22 cellular contexts compared by ENCODE assay signal in genomic region chr18:9924371-9924943, GRCh38. TPM values are rescaled to one million over a fixed set of nuclear protein-coding genes. Genes with fewer than 3 reads are reported as not detected.
DNase-seq lines count a peak whose midpoint lies in the region; ATAC-seq and TF ChIP-seq lines count a peak whose summit lies in the region.
"Had no signal": no experiment of that assay in that cellular context is flagged by ENCODE, and none has a peak within 500 bp of the region (broad histone marks: within the 10 kb centered on the region; RNA-seq: fewer than 3 reads in every experiment).

No MANE protein-coding gene starts in this region.

- no peaks in the 10 kb centered on the region for H3K27me3 Mint-ChIP-seq in natural killer cell (ENCODE audit: low read depth in 2 of 2)
- H3K27me3 Mint-ChIP-seq in natural killer cell treated with Interleukin-12 subunit alpha and Interleukin-12 subunit beta and Interleukin-15 and Interleukin-18, amount 100 ng/mL, for 72 hours: no peaks in the 10 kb centered on the region
- H3K27me3 Mint-ChIP-seq in T-helper 17 cell: no peaks in the 10 kb centered on the region
- no peaks in the 10 kb centered on the region for H3K27me3 Mint-ChIP-seq in H9 (ENCODE audit: low read depth)
- H3K27me3 Mint-ChIP-seq: activated CD4-positive, alpha-beta memory T cell treated with anti-CD3 and anti-CD28 coated beads for 36 hours; stimulated activated naive B cell treated with anti-CD40 and anti-IgM and Interleukin-4, amounts not matched to agents 10 μg/mL and 1 μg/mL and 100 μg/mL, for 72 hours had no signal

- no peak overlapping the region for H2AK5ac ChIP-seq in H9 (ENCODE audit: insufficient read length, low read length)

- H4K8ac ChIP-seq in H9 (replicated peaks; ENCODE audit: insufficient read length, low read depth, low read length): no peak overlapping the region

- no CpG with 5 or more reads among the region's 4 CpGs for WGBS in H9 (ENCODE audit: extremely low coverage, insufficient read length, low lambda C conversion rate)
- 27 to 45% methylated on average over 4 of the region's 4 CpGs for WGBS in upper lobe of left lung, 2 donors

- POLR2A ChIA-PET in OCI-LY7 (lab: Charles Lee): interaction anchor here (0.6 to 1.9 kb wide), 4 partner anchors 9 to 374 kb away, joined by 3 to 7 read pairs (median 3); partner anchors contain the start of gene VAPA

- no peak for TF ChIP-seq POLR2A in upper lobe of left lung (IDR thresholded peaks at IDR 0.05)

- H2BK12ac ChIP-seq in H9 (ENCODE audit: insufficient read length, low read depth, low read length): no peak overlapping the region

- H3K56ac ChIP-seq in H9 (ENCODE audit: insufficient read length, low read depth, low read length): no peak overlapping the region

- intact Hi-C loops in natural killer cell (cut with micrococcal nuclease) (no loop called here), OCI-LY7 (cut with micrococcal nuclease; ENCODE audit: unreplicated experiment) (no loop called here), lower lobe of right lung (cut with DNase I) (no loop called here)

- H4K5ac ChIP-seq in H9 (ENCODE audit: insufficient read length, low read depth, low read length): no peak overlapping the region

- no peak overlapping the region for H3T11ph ChIP-seq in H9 (ENCODE audit: low read length)

- H3K4me1 Mint-ChIP-seq in natural killer cell (peaks cover 51 to 60% of the 10 kb centered on the region in 2 donors), T-helper 17 cell (peaks cover 33% of the 10 kb centered on the region), H9 (peaks cover 36 to 46% of the 10 kb centered on the region in 2 experiments)
- H3K4me1 Mint-ChIP-seq in natural killer cell treated with Interleukin-12 subunit alpha and Interleukin-12 subunit beta and Interleukin-15 and Interleukin-18, amount 100 ng/mL, for 72 hours (ENCODE audit: low read depth in 2 of 2): peaks cover 26 to 43% of the 10 kb centered on the region in 2 donors

- H3K36me3 Mint-ChIP-seq in natural killer cell (no peaks in the 10 kb centered on the region), T-helper 17 cell (ENCODE audit: low read depth) (no peaks in the 10 kb centered on the region), H9 (ENCODE audit: insufficient read depth in 1 of 3, low read depth in 3 of 3) (no peaks in the 10 kb centered on the region)
- H3K36me3 Mint-ChIP-seq in natural killer cell treated with Interleukin-12 subunit alpha and Interleukin-12 subunit beta and Interleukin-15 and Interleukin-18, amount 100 ng/mL, for 72 hours: no peaks in the 10 kb centered on the region
- H3K36me3 Mint-ChIP-seq: activated CD4-positive, alpha-beta memory T cell treated with anti-CD3 and anti-CD28 coated beads for 36 hours had no signal

- no peaks in the 10 kb centered on the region for H3K9me3 ChIP-seq in T-helper 17 cell (ENCODE audit: control insufficient read depth, low read length, poor library complexity, severe bottlenecking)
- H3K9me3 ChIP-seq in muscle layer of duodenum (ENCODE audit: control insufficient read depth in 1 of 2, low read length in 2 of 2): no peaks in the 10 kb centered on the region
- no peaks in the 10 kb centered on the region for H3K9me3 ChIP-seq in OCI-LY7 (ENCODE audit: low read length)
- H3K9me3 ChIP-seq in lower lobe of right lung: no peaks in the 10 kb centered on the region
- H3K9me3 ChIP-seq in H9 (ENCODE audit: control insufficient read depth, low read depth, low read length): no peaks in the 10 kb centered on the region
- no peaks in the 10 kb centered on the region for H3K9me3 ChIP-seq in upper lobe of left lung

- H3K27me3 ChIP-seq in muscle layer of duodenum (ENCODE audit: low read depth, low read length): no peaks in the 10 kb centered on the region
- H3K27me3 ChIP-seq in lower lobe of right lung (ENCODE audit: low read depth): no peaks in the 10 kb centered on the region
- H3K27me3 ChIP-seq in H9 (ENCODE audit: insufficient read depth, low read length): no peaks in the 10 kb centered on the region
- no peaks in the 10 kb centered on the region for H3K27me3 ChIP-seq in upper lobe of left lung
- H3K27me3 ChIP-seq: hepatocyte, neural progenitor cell had no signal

- H3K4me3 Mint-ChIP-seq in natural killer cell: peak overlapping the region; percentile 32
- H3K4me3 Mint-ChIP-seq in natural killer cell treated with Interleukin-12 subunit alpha and Interleukin-12 subunit beta and Interleukin-15 and Interleukin-18, amount 100 ng/mL, for 72 hours: no peak overlapping the region
- peak overlapping the region; percentile 47 for H3K4me3 Mint-ChIP-seq in T-helper 17 cell
- no peak overlapping the region for H3K4me3 Mint-ChIP-seq in H9
- H3K4me3 Mint-ChIP-seq: activated CD4-positive, alpha-beta memory T cell treated with anti-CD3 and anti-CD28 coated beads for 36 hours; endodermal cell; neural progenitor cell; stimulated activated naive B cell treated with anti-CD40 and anti-IgM and Interleukin-4, amounts not matched to agents 10 μg/mL and 1 μg/mL and 100 μg/mL, for 72 hours had no signal

- no peaks in the 10 kb centered on the region for H3K9me3 Mint-ChIP-seq in natural killer cell
- no peaks in the 10 kb centered on the region for H3K9me3 Mint-ChIP-seq in natural killer cell treated with Interleukin-12 subunit alpha and Interleukin-12 subunit beta and Interleukin-15 and Interleukin-18, amount 100 ng/mL, for 72 hours
- H3K9me3 Mint-ChIP-seq in H9: no peaks in the 10 kb centered on the region
- H3K9me3 Mint-ChIP-seq: activated CD4-positive, alpha-beta memory T cell treated with anti-CD3 and anti-CD28 coated beads for 36 hours; endodermal cell; neural progenitor cell; stimulated activated naive B cell treated with anti-CD40 and anti-IgM and Interleukin-4, amounts not matched to agents 10 μg/mL and 1 μg/mL and 100 μg/mL, for 72 hours had no signal

- peak overlapping the region; percentile 40 for H3K27ac ChIP-seq in muscle layer of duodenum (ENCODE audit: low read length)
- no peak overlapping the region for H3K27ac ChIP-seq in OCI-LY7 (ENCODE audit: low read depth, low read length, poor library complexity, severe bottlenecking)
- no peak overlapping the region for H3K27ac ChIP-seq in lower lobe of right lung
- H3K27ac ChIP-seq in H9 (ENCODE audit: insufficient read length, low read depth, low read length): no peak overlapping the region
- peak overlapping the region in 1 of 4 donors; percentile 19 for H3K27ac ChIP-seq in upper lobe of left lung
- H3K27ac ChIP-seq: hepatocyte, neural progenitor cell, WERI-Rb-1 had no signal

- H3K27ac Mint-ChIP-seq in natural killer cell (peak overlapping the region; percentile 37 to 70), T-helper 17 cell (peak overlapping the region; percentile 32), H9 (no peak overlapping the region; a peak in 1 of 7 replicates)
- no peak overlapping the region for H3K27ac Mint-ChIP-seq in natural killer cell treated with Interleukin-12 subunit alpha and Interleukin-12 subunit beta and Interleukin-15 and Interleukin-18, amount 100 ng/mL, for 72 hours
- H3K27ac Mint-ChIP-seq: activated CD4-positive, alpha-beta memory T cell treated with anti-CD3 and anti-CD28 coated beads for 36 hours; endodermal cell; neural progenitor cell; stimulated activated naive B cell treated with anti-CD40 and anti-IgM and Interleukin-4, amounts not matched to agents 10 μg/mL and 1 μg/mL and 100 μg/mL, for 72 hours had no signal

- H3K4me1 ChIP-seq in muscle layer of duodenum (ENCODE audit: control insufficient read depth in 1 of 2, insufficient read depth in 2 of 2, low read length in 2 of 2) (peaks cover 19 to 88% of the 10 kb centered on the region in 2 donors), OCI-LY7 (ENCODE audit: insufficient read depth, low read length, poor library complexity, severe bottlenecking) (peaks cover 77% of the 10 kb centered on the region), lower lobe of right lung (peaks cover 97% of the 10 kb centered on the region), H9 (ENCODE audit: insufficient read depth, low read length) (peaks cover 3% of the 10 kb centered on the region; the same call in 1 of the 2 replicates), upper lobe of left lung (peaks cover 80 to 97% (median 83%) of the 10 kb centered on the region in 4 donors)

- no peak overlapping the region for H4K91ac ChIP-seq in H9 (ENCODE audit: insufficient read length, low read depth, low read length)

- no peak overlapping the region for H2BK5ac ChIP-seq in H9 (ENCODE audit: insufficient read length, low read length)

- H4K20me1 ChIP-seq in OCI-LY7 (ENCODE audit: insufficient read depth, low read length) (peaks cover 85% of the 10 kb centered on the region), H9 (ENCODE audit: control insufficient read depth, insufficient read depth, insufficient read length) (no peaks in the 10 kb centered on the region)

- no peak overlapping the region for H3K23ac ChIP-seq in H9 (ENCODE audit: insufficient read length, low read depth, low read length)

- H3K9ac ChIP-seq in H9 (ENCODE audit: extremely low read depth, insufficient read length, low read length): no peak overlapping the region
- H3K9ac ChIP-seq: neural progenitor cell had no signal

- no peak overlapping the region for H2BK20ac ChIP-seq in H9 (ENCODE audit: low read depth, low read length, poor library complexity, severe bottlenecking)

- no peak overlapping the region for H3K4me2 ChIP-seq in OCI-LY7 (ENCODE audit: low read length)
- no peak overlapping the region for H3K4me2 ChIP-seq in H9 (ENCODE audit: insufficient read depth, insufficient read length, low read length)
- H3K4me2 ChIP-seq: hepatocyte, neural progenitor cell had no signal

- H3K36me3 ChIP-seq in muscle layer of duodenum (ENCODE audit: control insufficient read depth in 1 of 2, insufficient read depth in 2 of 2, low read length in 2 of 2) (no peaks in the 10 kb centered on the region), OCI-LY7 (ENCODE audit: insufficient read depth, low read length) (peaks cover 3% of the 10 kb centered on the region; the same call in 1 of the 2 replicates), lower lobe of right lung (no peaks in the 10 kb centered on the region), upper lobe of left lung (no peaks in the 10 kb centered on the region)
- H3K36me3 ChIP-seq: neural progenitor cell, WERI-Rb-1 had no signal

- no peak overlapping the region for H3K18ac ChIP-seq in H9 (ENCODE audit: insufficient read length, low read depth, low read length)

- no peaks in the 10 kb centered on the region for H3K9me2 ChIP-seq in OCI-LY7 (ENCODE audit: insufficient read depth, low read length)

- H3K4ac ChIP-seq in H9 (ENCODE audit: low read depth, low read length): no peak overlapping the region

- no peak overlapping the region for H2BK120ac ChIP-seq in H9 (ENCODE audit: low read depth, low read length, poor library complexity, severe bottlenecking)

- peaks cover 100% of the 10 kb centered on the region for H3K79me2 ChIP-seq in OCI-LY7 (ENCODE audit: insufficient read depth, low read depth, low read length)
- peaks cover 47% of the 10 kb centered on the region for H3K79me2 ChIP-seq in H9 (ENCODE audit: insufficient read depth, low read length)

- no peak for ATAC-seq in natural killer cell
- no peak for ATAC-seq in natural killer cell treated with Interleukin-12 subunit alpha and Interleukin-12 subunit beta and Interleukin-15 and Interleukin-18, amount 100 ng/mL, for 72 hours
- peak; percentile 12 for ATAC-seq in T-helper 17 cell
- ATAC-seq in lower lobe of right lung: no peak
- no peak for ATAC-seq in upper lobe of left lung (ENCODE audit: low FRiP score in 2 of 2)
- ATAC-seq: stimulated activated naive B cell treated with anti-CD40 and anti-IgM and Interleukin-4, amounts not matched to agents 10 μg/mL and 1 μg/mL and 100 μg/mL, for 72 hours had no signal

- no peak overlapping the region for H3K14ac ChIP-seq in H9 (ENCODE audit: insufficient read depth, low read length)

- H3K4me3 ChIP-seq in muscle layer of duodenum (ENCODE audit: low read depth in 1 of 2, low read length in 2 of 2): peak overlapping the region in 1 of 2 donors; percentile 18
- no peak overlapping the region for H3K4me3 ChIP-seq in OCI-LY7 (ENCODE audit: low read depth, low read length, poor library complexity, severe bottlenecking)
- H3K4me3 ChIP-seq in lower lobe of right lung: no peak overlapping the region
- H3K4me3 ChIP-seq in upper lobe of left lung: no peak overlapping the region
- H3K4me3 ChIP-seq: hepatocyte, neural progenitor cell had no signal

- H3K23me2 ChIP-seq in H9 (ENCODE audit: insufficient read length, low read depth, low read length, poor library complexity, severe bottlenecking): no peaks in the 10 kb centered on the region

- TF ChIP-seq EP300 in upper lobe of left lung (IDR thresholded peaks at IDR 0.05): no peak

- no peak for DNase-seq in natural killer cell
- DNase-seq in natural killer cell treated with Interleukin-12 subunit alpha and Interleukin-12 subunit beta and Interleukin-15 and Interleukin-18, amount 100 ng/mL, for 72 hours (ENCODE audit: low spot score): no peak
- no peak for DNase-seq in T-helper 17 cell
- DNase-seq in OCI-LY7 (ENCODE audit: low spot score): no peak
- no peak for DNase-seq in lower lobe of right lung
- no peak for DNase-seq in H9
- no peak for DNase-seq in upper lobe of left lung
- DNase-seq: activated CD4-positive, alpha-beta memory T cell treated with anti-CD3 and anti-CD28 coated beads for 36 hours; cerebellar nuclear complex; endodermal cell; KBM-7; NCI-H2029 treated with DMSO at 0.1 percent for 48 hours; NCI-H510A treated with DMSO at 0.1 percent for 48 hours; Right ventricle myocardium superior; stimulated activated CD4-positive, alpha-beta T cell treated with anti-CD3 and anti-CD28 coated beads, Interleukin-15, amount 100 ng/mL, for 24 hours; stimulated activated naive B cell treated with anti-CD40 and anti-IgM and Interleukin-4, amounts not matched to agents 10 μg/mL and 1 μg/mL and 100 μg/mL, for 72 hours; T-helper 2 cell; WERI-Rb-1 had no signal

- CTCF ChIA-PET in OCI-LY7 (lab: Charles Lee; ENCODE audit: unreplicated experiment): no interaction called here

- H2BK15ac ChIP-seq in H9 (ENCODE audit: low read depth, low read length): no peak overlapping the region

- H3K79me1 ChIP-seq in H9 (ENCODE audit: insufficient read depth, low read depth, low read length, poor library complexity, severe bottlenecking): peaks cover 9% of the 10 kb centered on the region

- no TSS peak for BruUV-seq in OCI-LY7 (replicated peaks; lab: Mats Ljungman, UMichigan)

- H2AFZ ChIP-seq in OCI-LY7 (ENCODE audit: low read length): no peak overlapping the region
- H2AFZ ChIP-seq in H9 (ENCODE audit: low read length): no peak overlapping the region
- H2AFZ ChIP-seq: hepatocyte, neural progenitor cell had no signal

- TF ChIP-seq CTCF in natural killer cell (IDR thresholded peaks at IDR 0.05) (no peak), OCI-LY7 (conservative IDR thresholded peaks at IDR 0.05; ENCODE audit: low read length) (no peak), lower lobe of right lung (IDR thresholded peaks at IDR 0.05) (no peak), H9 (conservative IDR thresholded peaks at IDR 0.05) (no peak), upper lobe of left lung (IDR thresholded peaks at IDR 0.05) (no peak)

RNA-seq across cellular contexts. Expression of gene VAPA, which starts 10.6 kb away (rescaled TPM):
- 100 to 1,000 TPM; 175 to 186 (median 182) TPM for total RNA-seq in natural killer cell
- total RNA-seq in natural killer cell treated with Interleukin-12 subunit alpha and Interleukin-12 subunit beta and Interleukin-15 and Interleukin-18, amount 100 ng/mL, for 72 hours: 100 to 1,000 TPM; 146 to 153 TPM
- 100 to 1,000 TPM; 149 to 161 TPM for total RNA-seq in T-helper 17 cell
- 176 and 184 TPM in 2 replicates for total RNA-seq in OCI-LY7 (2014; rRNA removed; shearing (Covaris generic))
- 139 and 151 TPM in 2 replicates for total RNA-seq in OCI-LY7 (2022)
- 235 TPM for total RNA-seq in lower lobe of right lung
- 126 and 141 TPM in 2 replicates for total RNA-seq in H9 (2021)
- 100 to 1,000 TPM; 233 to 566 (median 285) TPM for total RNA-seq in upper lobe of left lung

RNA-seq across cellular contexts. Expression of gene TXNDC2, which starts 38.7 kb away (rescaled TPM):
- total RNA-seq in natural killer cell (not detected), T-helper 17 cell (not detected), OCI-LY7 (2022) (not detected in 2 replicates), lower lobe of right lung (0.12 TPM), H9 (2021) (0.28 TPM in 1 of 2 replicates, not detected in the other), upper lobe of left lung (under 1 TPM in 3 of 6 donors, not detected in 3; 0.30 to 0.49 (median 0.33) TPM)
- total RNA-seq in natural killer cell treated with Interleukin-12 subunit alpha and Interleukin-12 subunit beta and Interleukin-15 and Interleukin-18, amount 100 ng/mL, for 72 hours: not detected
- total RNA-seq in OCI-LY7 (2014; rRNA removed; shearing (Covaris generic)): not detected in 2 replicates
- total RNA-seq: activated CD4-positive, alpha-beta memory T cell treated with anti-CD3 and anti-CD28 coated beads for 36 hours; endodermal cell; hepatocyte; kidney epithelial cell; Right ventricle myocardium superior had no signal

Comparison
In these comparisons a context has a peak if more than half of its experiments do, and no peak if none do; other contexts are left out.
1. H3K27ac Mint-ChIP-seq: peak in natural killer cell (2 of 2) and T-helper 17 cell (single experiment); none in natural killer cell treated with Interleukin-12 subunit alpha and Interleukin-12 subunit beta and Interleukin-15 and Interleukin-18, amount 100 ng/mL, for 72 hours (0 of 2) and H9 (0 of 3).
2. H3K4me3 Mint-ChIP-seq: peak in natural killer cell (single experiment) and T-helper 17 cell (single experiment); none in natural killer cell treated with Interleukin-12 subunit alpha and Interleukin-12 subunit beta and Interleukin-15 and Interleukin-18, amount 100 ng/mL, for 72 hours (single experiment) and H9 (0 of 2).